In the genomic region with DNA sequence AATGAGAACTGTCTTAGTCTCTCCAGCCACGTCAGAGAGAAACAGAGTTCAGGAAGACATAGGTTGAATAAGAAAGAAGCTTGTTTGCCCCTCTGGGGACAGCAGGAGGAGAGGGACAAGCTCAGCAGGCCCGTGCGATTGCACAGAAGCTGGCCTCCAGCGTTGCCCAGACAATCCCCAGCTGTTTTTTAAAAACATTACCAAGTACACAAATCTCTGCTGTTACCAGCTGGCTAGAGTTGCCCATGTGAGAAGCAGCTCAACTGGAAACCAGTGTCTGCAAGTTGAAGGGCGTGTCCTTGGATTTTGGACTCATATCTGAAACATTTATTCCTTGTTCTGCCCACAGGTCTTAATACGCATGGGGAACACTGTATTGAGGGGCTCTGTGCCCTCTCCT, we compare ENCODE assay signal across 12 cellular contexts.
DNase-seq lines count a peak whose midpoint lies in the region; ATAC-seq and TF ChIP-seq lines count a peak whose summit lies in the region.
"Had no signal": no experiment of that assay in that cellular context is flagged by ENCODE, and none has a peak within 500 bp of the region (broad histone marks: within the 10 kb centered on the region; RNA-seq: fewer than 3 reads in every experiment).

No MANE protein-coding gene starts in this region.

- 0 out of 2 replicates have a peak overlapping the region, but pooled peaks have one; percentile 58 for H3K27ac ChIP-seq in SU-DHL-6 (ENCODE audit: low read depth, low read length)
- no peak overlapping the region for H3K27ac ChIP-seq in foreskin keratinocyte

- ATAC-seq in foreskin keratinocyte (peak; percentile 16), HG03442 (IDR thresholded peaks at IDR 0.05; ENCODE audit: unreplicated experiment) (no peak)
- no peak for ATAC-seq in stimulated activated naive CD8-positive, alpha-beta T cell treated with anti-CD3 and anti-CD28 coated beads, Interleukin-15, amount 100 ng/mL, for 72 hours

- no peak overlapping the region for H3K4me2 ChIP-seq in SU-DHL-6 (ENCODE audit: low read depth, low read length, poor library complexity, severe bottlenecking)

- H3K4me3 ChIP-seq in SU-DHL-6 (ENCODE audit: insufficient read depth, low read length, poor library complexity, severe bottlenecking), result no peak overlapping the region

- no peak overlapping the region for H3K4me3 Mint-ChIP-seq in activated T-cell treated with anti-CD3 and anti-CD28 coated beads, Interleukin-2, amount 50 U/mL, for 24 hours
- H3K4me3 Mint-ChIP-seq in stimulated activated naive CD8-positive, alpha-beta T cell treated with anti-CD3 and anti-CD28 coated beads, Interleukin-15, amount 100 ng/mL, for 72 hours, result peak overlapping the region; percentile 19 to 52

- TF ChIP-seq CTCF in SU-DHL-6 (IDR thresholded peaks at IDR 0.05; ENCODE audit: insufficient read depth, low read length, poor library complexity, severe bottlenecking) (no peak), foreskin keratinocyte (conservative IDR thresholded peaks at IDR 0.05) (no peak)

- no peaks in the 10 kb centered on the region for H3K79me2 ChIP-seq in SU-DHL-6 (ENCODE audit: insufficient read depth, low read length)

- H3K27ac Mint-ChIP-seq in activated T-cell treated with anti-CD3 and anti-CD28 coated beads, Interleukin-2, amount 50 U/mL, for 24 hours, result peak overlapping the region; percentile 96
- peak overlapping the region; percentile 88 to 94 for H3K27ac Mint-ChIP-seq in stimulated activated naive CD8-positive, alpha-beta T cell treated with anti-CD3 and anti-CD28 coated beads, Interleukin-15, amount 100 ng/mL, for 72 hours

- H3K9me3 Mint-ChIP-seq in activated T-cell treated with anti-CD3 and anti-CD28 coated beads, Interleukin-2, amount 50 U/mL, for 24 hours, result peaks cover 9% of the 10 kb centered on the region
- peaks cover 4 to 18% of the 10 kb centered on the region in 2 donors for H3K9me3 Mint-ChIP-seq in stimulated activated naive CD8-positive, alpha-beta T cell treated with anti-CD3 and anti-CD28 coated beads, Interleukin-15, amount 100 ng/mL, for 72 hours

- peaks cover 85% of the 10 kb centered on the region for H3K4me1 Mint-ChIP-seq in activated T-cell treated with anti-CD3 and anti-CD28 coated beads, Interleukin-2, amount 50 U/mL, for 24 hours (ENCODE audit: low read depth)
- peaks cover 91% of the 10 kb centered on the region for H3K4me1 Mint-ChIP-seq in stimulated activated naive CD8-positive, alpha-beta T cell treated with anti-CD3 and anti-CD28 coated beads, Interleukin-15, amount 100 ng/mL, for 72 hours

- no peaks in the 10 kb centered on the region for H3K36me3 ChIP-seq in SU-DHL-6 (ENCODE audit: low read length)

- H3K36me3 Mint-ChIP-seq in activated T-cell treated with anti-CD3 and anti-CD28 coated beads, Interleukin-2, amount 50 U/mL, for 24 hours (ENCODE audit: low read depth), result peaks cover 7% of the 10 kb centered on the region

- peak overlapping the region; percentile 82 for H2AFZ ChIP-seq in SU-DHL-6 (ENCODE audit: low read depth, low read length, severe bottlenecking)

- H3K9ac ChIP-seq in SU-DHL-6 (ENCODE audit: low read length), result no peak overlapping the region

- no peaks in the 10 kb centered on the region for H3K4me1 ChIP-seq in foreskin keratinocyte

- peaks cover 14% of the 10 kb centered on the region for H3F3A ChIP-seq in SU-DHL-6 (ENCODE audit: insufficient read depth)

- H3K27me3 ChIP-seq in SU-DHL-6 (ENCODE audit: low read length) (no peaks in the 10 kb centered on the region), foreskin keratinocyte (no peaks in the 10 kb centered on the region)

- no peaks in the 10 kb centered on the region for H3K9me3 ChIP-seq in SU-DHL-6 (ENCODE audit: insufficient read depth, low read length)

- H4K20me1 ChIP-seq in SU-DHL-6 (ENCODE audit: low read depth, low read length), result no peaks in the 10 kb centered on the region

- no peaks in the 10 kb centered on the region for H3K27me3 Mint-ChIP-seq in activated T-cell treated with anti-CD3 and anti-CD28 coated beads, Interleukin-2, amount 50 U/mL, for 24 hours
- no peaks in the 10 kb centered on the region for H3K27me3 Mint-ChIP-seq in stimulated activated naive CD8-positive, alpha-beta T cell treated with anti-CD3 and anti-CD28 coated beads, Interleukin-15, amount 100 ng/mL, for 72 hours

- no peaks in the 10 kb centered on the region for H3K9me2 ChIP-seq in SU-DHL-6 (replicated peaks; ENCODE audit: insufficient read depth, low read length)

- no peak for DNase-seq in activated T-cell treated with anti-CD3 and anti-CD28 coated beads, Interleukin-2, amount 50 U/mL, for 24 hours
- no peak for DNase-seq in activated T-cell treated with anti-CD3 and anti-CD28 coated beads for 4 hours
- DNase-seq in foreskin keratinocyte, result no peak
- no peak for DNase-seq in stimulated activated naive CD8-positive, alpha-beta T cell treated with anti-CD3 and anti-CD28 coated beads, Interleukin-15, amount 100 ng/mL, for 72 hours
- no peak for DNase-seq in SW 1271 (lab: John Stamatoyannopoulos, UW)
- no peak for DNase-seq in NCI-H345 treated with DMSO at 0.1 percent for 48 hours (lab: John Stamatoyannopoulos, UW; ENCODE audit: unreplicated experiment)
- DNase-seq: activated CD4-positive, CD25-positive, alpha-beta regulatory T cell treated with anti-CD3 and anti-CD28 coated beads, Interleukin-2, amount 50 U/mL, for 72 hours; amygdala; GOT3; stimulated activated CD8-positive, alpha-beta memory T cell treated with anti-CD3 and anti-CD28 coated beads, Interleukin-4, amount 100 ng/mL, for 48 hours had no signal
